ENCODE assay signal across 17 cellular contexts in the genomic region with DNA sequence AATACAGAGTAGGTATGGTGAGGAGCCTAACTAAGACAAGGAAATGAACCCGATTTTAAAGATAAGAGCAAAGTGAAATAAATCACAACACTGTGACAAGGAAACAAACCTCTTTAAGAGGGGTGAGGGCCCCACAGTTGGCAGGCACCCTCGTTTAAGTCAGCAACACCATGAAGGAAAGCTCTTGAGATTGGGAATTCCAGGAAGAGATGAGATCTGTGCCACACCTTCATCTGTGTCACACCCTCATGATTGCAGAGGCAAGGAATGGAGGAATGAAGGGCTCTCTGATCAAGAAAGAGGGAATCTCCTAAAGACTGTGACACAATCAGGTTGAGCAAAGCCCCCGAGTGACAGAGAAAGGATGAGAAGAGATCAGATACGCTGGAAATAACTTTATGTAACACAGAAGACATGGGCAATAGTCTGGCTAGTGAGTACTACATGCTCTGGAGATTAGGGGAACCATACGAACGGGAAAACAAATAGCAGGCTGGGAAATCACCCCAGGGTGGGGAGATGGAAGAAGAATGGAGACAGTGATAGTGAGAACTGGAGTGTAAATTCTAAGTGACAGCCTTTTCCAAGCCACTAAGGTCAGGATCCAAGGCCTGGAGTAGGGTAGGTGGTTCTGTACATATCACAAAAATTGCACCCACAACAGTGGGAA. TPM values are rescaled to one million over a fixed set of nuclear protein-coding genes. Genes with fewer than 3 reads are reported as not detected.
"Had no signal": no experiment of that assay in that cellular context is flagged by ENCODE, and none has a peak within 500 bp of the region (broad histone marks: within the 10 kb centered on the region; RNA-seq: fewer than 3 reads in every experiment).

No MANE protein-coding gene starts in this region.

RNA-seq across cellular contexts. Expression of gene TERB2, which starts 51.7 kb away (rescaled TPM):
- total RNA-seq: activated B cell treated with CpG ODN at 0.5 μM for 24 hours; activated CD4-positive, alpha-beta T cell treated with anti-CD3 and anti-CD28 coated beads for 36 hours; activated CD8-positive, alpha-beta memory T cell treated with anti-CD3 and anti-CD28 coated beads for 36 hours; activated naive CD8-positive, alpha-beta T cell treated with anti-CD3 and anti-CD28 coated beads for 36 hours; activated T-cell treated with anti-CD3 and anti-CD28 coated beads, Interleukin-2, amount 50 U/mL, for 4 hours; activated T-helper 2 cell treated with anti-CD3 and anti-CD28 coated beads, Interferon-gamma antibody, Interleukin-2, Interleukin-4, amounts not matched to agents 10 μg/mL and 5 μg/mL and 100 μg/mL, durations not matched to agents 14 hours and 24 hours and 36 hours; astrocyte; dorsolateral prefrontal cortex; liver; mucosa of gallbladder; neural crest cell; omental fat pad; posterior vena cava; T-helper 1 cell treated with Interleukin-12 subunit alpha and Interleukin-12 subunit beta and Interleukin-4 antibody, amounts not matched to agents 30 ng/mL and 1 ng/mL, for 36 hours; thoracic aorta; urinary bladder had no signal
- polyA plus RNA-seq: immature natural killer cell, urinary bladder had no signal
